In the genomic region with DNA sequence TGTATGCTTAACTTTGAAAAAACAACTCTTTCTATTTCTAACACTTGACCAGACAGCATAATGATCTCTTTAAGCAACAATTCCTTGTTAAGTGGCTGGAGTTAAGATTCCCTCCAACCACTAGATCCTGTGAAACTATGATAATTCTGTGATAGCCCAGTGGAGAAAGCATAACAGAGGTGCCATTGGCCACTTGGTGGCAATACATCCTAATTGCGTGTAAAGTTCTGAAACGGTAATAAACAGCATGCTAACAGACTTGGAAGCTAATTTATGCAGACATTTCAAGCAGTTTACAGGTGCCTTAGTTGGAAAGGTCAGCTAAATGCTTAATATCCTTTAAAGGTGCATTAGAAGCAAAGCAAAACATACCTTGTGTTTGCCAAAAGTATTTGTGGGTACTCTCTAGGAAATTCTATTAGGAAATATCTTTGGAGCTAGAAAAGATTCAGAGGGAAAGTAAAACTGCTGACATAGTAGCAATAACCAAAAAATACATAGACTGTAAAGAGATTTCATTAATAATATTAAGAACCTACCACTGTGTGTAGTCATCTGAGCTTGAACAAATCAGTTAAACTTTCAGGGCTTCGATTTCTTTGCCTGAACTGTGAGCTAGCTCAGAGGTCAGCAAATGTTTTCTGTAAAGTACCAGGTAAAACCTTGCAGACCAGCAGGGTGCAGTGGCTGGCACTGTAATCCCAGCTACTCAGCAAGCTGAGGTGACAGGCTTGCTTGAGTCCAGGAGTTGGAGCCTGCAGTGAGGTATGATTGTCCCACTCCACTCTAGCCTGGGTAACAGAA, we compare ENCODE assay signal across 9 cellular contexts. TPM values are rescaled to one million over a fixed set of nuclear protein-coding genes. Genes with fewer than 3 reads are reported as not detected.
DNase-seq lines count a peak whose midpoint lies in the region; ATAC-seq and TF ChIP-seq lines count a peak whose summit lies in the region.
"Had no signal": no experiment of that assay in that cellular context is flagged by ENCODE, and none has a peak within 500 bp of the region (broad histone marks: within the 10 kb centered on the region; RNA-seq: fewer than 3 reads in every experiment).

No MANE protein-coding gene starts in this region.

- H3K9me3 ChIP-seq in OCI-LY3 (ENCODE audit: insufficient read depth, low read length) (no peaks in the 10 kb centered on the region), hepatocyte (ENCODE audit: low read depth) (no peaks in the 10 kb centered on the region), uterus (no peaks in the 10 kb centered on the region), SJCRH30 (replicated peaks) (no peaks in the 10 kb centered on the region)

- H3K27me3 ChIP-seq in OCI-LY3 (ENCODE audit: low read depth, low read length) (no peaks in the 10 kb centered on the region), hepatocyte (no peaks in the 10 kb centered on the region), uterus (no peaks in the 10 kb centered on the region), SJCRH30 (peaks cover 4% of the 10 kb centered on the region; the same call in 1 of the 2 replicates)

- H3K9me2 ChIP-seq in hepatocyte (replicated peaks; ENCODE audit: insufficient read depth) = no peaks in the 10 kb centered on the region

- H3K9ac ChIP-seq in OCI-LY3 (ENCODE audit: low read length) = no peak overlapping the region

- no peak for TF ChIP-seq POLR2A in uterus (IDR thresholded peaks at IDR 0.05)

- intact Hi-C loops in uterus (cut with DNase I; ENCODE audit: low total_unique reads) = no loop called here

- 38% methylated on average over 3 of the region's 3 CpGs for WGBS in hepatocyte (ENCODE audit: low lambda C conversion rate, missing lambda C conversion rate)

- DNase-seq in COLO829 (ENCODE audit: low spot score) (peak; percentile 21), hepatocyte (ENCODE audit: low spot score) (peak; percentile 56), G401 (ENCODE audit: low spot score) (no peak), uterus (no peak), SJCRH30 (no peak)
- DNase-seq: activated CD4-positive, alpha-beta T cell treated with anti-CD3 and anti-CD28 coated beads, Interleukin-2, amount 50 U/mL, for 48 hours had no signal

- no peaks in the 10 kb centered on the region for H3K79me2 ChIP-seq in OCI-LY3 (ENCODE audit: low read length)
- H3K79me2 ChIP-seq in hepatocyte = no peaks in the 10 kb centered on the region

- TF ChIP-seq CTCF in OCI-LY3 (IDR thresholded peaks at IDR 0.05; ENCODE audit: low read depth, low read length) (peak; percentile 64), hepatocyte (IDR thresholded peaks at IDR 0.05; ENCODE audit: poor library complexity) (peak; percentile 31), uterus (IDR thresholded peaks at IDR 0.05) (no peak)

- no peak overlapping the region for H2AFZ ChIP-seq in OCI-LY3 (ENCODE audit: low read depth, low read length)
- H2AFZ ChIP-seq in hepatocyte = no peak overlapping the region

- H3K4me1 ChIP-seq in OCI-LY3 (ENCODE audit: low read length) = peaks cover 16% of the 10 kb centered on the region
- peaks cover 6% of the 10 kb centered on the region for H3K4me1 ChIP-seq in hepatocyte (ENCODE audit: insufficient read depth)
- no peaks in the 10 kb centered on the region for H3K4me1 ChIP-seq in uterus
- no peaks in the 10 kb centered on the region for H3K4me1 ChIP-seq in SJCRH30

- ATAC-seq in GM18502 (IDR thresholded peaks at IDR 0.05; ENCODE audit: poor library complexity, unreplicated experiment) = peak; percentile 70
- ATAC-seq in HG03097 (IDR thresholded peaks at IDR 0.05; ENCODE audit: low FRiP score, unreplicated experiment) = no peak

- no peak overlapping the region for H3K27ac ChIP-seq in OCI-LY3 (ENCODE audit: low read length)
- no peak overlapping the region for H3K27ac ChIP-seq in hepatocyte
- H3K27ac ChIP-seq in uterus = no peak overlapping the region
- H3K27ac ChIP-seq in SJCRH30 = no peak overlapping the region

- H4K20me1 ChIP-seq in OCI-LY3 (ENCODE audit: insufficient read depth, low read length) (no peaks in the 10 kb centered on the region), hepatocyte (ENCODE audit: insufficient read depth, poor library complexity, severe bottlenecking) (no peaks in the 10 kb centered on the region)

- in situ Hi-C loops in G401 (cut with HindIII; ENCODE audit: low sequenced_read_pairs) = no loop called here

- H3K36me3 ChIP-seq in OCI-LY3 (replicated peaks; ENCODE audit: low read depth, low read length) = no peaks in the 10 kb centered on the region
- H3K36me3 ChIP-seq in hepatocyte (replicated peaks; ENCODE audit: insufficient read depth, low read depth) = no peaks in the 10 kb centered on the region
- no peaks in the 10 kb centered on the region for H3K36me3 ChIP-seq in uterus
- H3K36me3 ChIP-seq in SJCRH30 = no peaks in the 10 kb centered on the region

- H3K4me2 ChIP-seq in OCI-LY3 (ENCODE audit: low read length) (no peak overlapping the region), hepatocyte (peak overlapping the region; percentile 43)

- H3K4me3 ChIP-seq in OCI-LY3 (ENCODE audit: low read length) (no peak overlapping the region), hepatocyte (no peak overlapping the region), uterus (no peak overlapping the region), SJCRH30 (no peak overlapping the region)

RNA-seq across cellular contexts. Expression of gene CSTA, which starts 19.0 kb away (rescaled TPM):
- total RNA-seq in hepatocyte = not detected in 2 replicates
- polyA plus RNA-seq in hepatocyte = 0.22 and 0.28 TPM in 2 replicates
- not detected in 2 replicates for total RNA-seq in G401 (2014; rRNA removed; shearing (Covaris generic))
- 1 to 10 TPM in 2 of 4 donors, not detected in 2; 1.4 to 1.5 TPM for total RNA-seq in uterus
- not detected in 2 replicates for total RNA-seq in SJCRH30 (2014; rRNA removed; shearing (Covaris generic))

Comparison
In these comparisons a context has a peak if more than half of its experiments do, and no peak if none do; other contexts are left out.
1. DNase-seq: peak in COLO829 (single experiment) and hepatocyte (single experiment); none in G401 (single experiment), uterus (0 of 2) and SJCRH30 (0 of 2).
2. CTCF ChIP-seq: peak in OCI-LY3 (single experiment) and hepatocyte (single experiment); none in uterus (0 of 4).